Comparison of ENCODE assay signal across 14 cellular contexts in the genomic region with DNA sequence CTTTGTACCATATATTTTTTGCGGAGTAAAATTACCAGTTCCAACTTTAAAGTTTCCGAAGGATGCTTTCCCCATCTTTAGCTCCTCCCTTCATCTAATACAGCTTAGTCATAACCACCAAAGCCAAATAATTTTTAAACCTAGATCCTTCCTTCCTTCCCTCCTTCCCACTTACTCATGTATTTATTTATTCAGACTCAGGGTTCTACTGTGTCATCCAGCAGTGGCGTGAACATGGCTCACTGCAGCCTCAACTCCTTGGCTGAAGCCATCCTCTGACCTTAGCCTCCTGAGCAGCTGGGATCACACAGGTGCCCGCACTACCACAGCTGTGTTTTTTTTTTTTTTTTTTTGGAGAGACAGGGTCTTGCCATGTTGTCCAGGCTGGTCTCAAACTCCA.
DNase-seq lines count a peak whose midpoint lies in the region; FAIRE-seq and TF ChIP-seq lines count a peak whose summit lies in the region.
"Had no signal": no experiment of that assay in that cellular context is flagged by ENCODE, and none has a peak within 500 bp of the region (broad histone marks: within the 10 kb centered on the region; RNA-seq: fewer than 3 reads in every experiment).

No MANE protein-coding gene starts in this region.

- no peak for TF ChIP-seq POLR2A in H54 (IDR thresholded peaks at IDR 0.05; ENCODE audit: low read depth, low read length)

- DNase-seq in AG09319 (ENCODE audit: extremely low read depth, low read depth), result peak; percentile 25
- peak; percentile 39 for DNase-seq in H54 (ENCODE audit: insufficient read length, low spot score)
- peak; percentile 26 for DNase-seq in astrocyte of the hippocampus (ENCODE audit: low read depth, low spot score)
- DNase-seq in kidney tubule cell (ENCODE audit: low spot score), result peak; percentile 72
- DNase-seq in globus pallidus (ENCODE audit: low spot score), result no peak
- no peak for DNase-seq in NCI-H2081 treated with DMSO at 0.1 percent for 48 hours (lab: John Stamatoyannopoulos, UW)
- no peak for DNase-seq in NCI-H774 (lab: John Stamatoyannopoulos, UW)
- no peak for DNase-seq in effector CD4-positive, alpha-beta T cell
- DNase-seq: activated CD4-positive, alpha-beta T cell treated with anti-CD3 and anti-CD28 coated beads, Interleukin-2, amount 50 U/mL, for 4 hours; activated naive CD4-positive, alpha-beta T cell treated with anti-CD3 and anti-CD28 coated beads, Interleukin-2, amount 10 ng/mL, durations not matched to agents 7 days and 5 days; DMS 273 treated with DMSO at 0.1 percent for 48 hours; KG1; T-helper 17 cell had no signal

- TF ChIP-seq CTCF in AG09319 (IDR thresholded peaks at IDR 0.05; ENCODE audit: low read depth, low read length), result no peak

- no peak for FAIRE-seq in H54 (lab: Jason Lieb, UNC)
- FAIRE-seq: GM12878 had no signal

Comparison
In these comparisons a context has a peak if more than half of its experiments do, and no peak if none do; other contexts are left out.
1. DNase-seq: peak in AG09319 (single experiment), H54 (single experiment), astrocyte of the hippocampus (single experiment) and kidney tubule cell (single experiment); none in globus pallidus (single experiment), NCI-H2081 treated with DMSO at 0.1 percent for 48 hours (single experiment), NCI-H774 (single experiment) and effector CD4-positive, alpha-beta T cell (single experiment).